In the genomic region with DNA sequence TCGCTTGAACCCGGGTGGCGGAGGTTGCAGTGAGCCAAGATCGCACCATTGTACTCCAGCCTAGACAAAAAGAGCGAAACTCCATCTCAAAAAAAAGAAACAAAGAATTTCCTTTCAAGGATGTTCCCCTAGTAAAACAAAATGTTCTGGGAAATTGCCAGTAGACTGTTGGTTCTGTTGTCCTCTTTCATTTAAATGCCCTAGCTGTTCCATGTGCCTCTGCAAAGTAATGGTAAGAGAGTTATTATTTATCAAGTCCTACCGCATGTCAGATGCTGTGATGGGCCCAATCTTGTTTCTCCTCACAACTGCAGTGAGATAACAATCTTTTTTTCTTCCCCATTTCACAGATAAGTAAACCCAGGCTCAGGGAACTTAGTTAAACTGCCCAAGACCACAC, we compare ENCODE assay signal across 28 cellular contexts.
"Had no signal": no experiment of that assay in that cellular context is flagged by ENCODE, and none has a peak within 500 bp of the region (broad histone marks: within the 10 kb centered on the region; RNA-seq: fewer than 3 reads in every experiment).

No MANE protein-coding gene starts in this region.

- H3K4me3 ChIP-seq: ascending aorta, breast epithelium, cardiac muscle cell, colonic mucosa, esophagus squamous epithelium had no signal

- H3K27me3 ChIP-seq: ascending aorta, breast epithelium, cardiac muscle cell, colonic mucosa, esophagus squamous epithelium had no signal

- ATAC-seq: activated naive CD4-positive, alpha-beta T cell treated with anti-CD3 and anti-CD28 coated beads, Interleukin-2, amount 50 U/mL, for 72 hours; activated T-cell treated with anti-CD3 and anti-CD28 coated beads, Interleukin-2, amount 50 U/mL, for 72 hours; T-helper 17 cell; WTC11 had no signal

- H3K36me3 ChIP-seq: breast epithelium, cardiac muscle cell, colonic mucosa, esophagus squamous epithelium had no signal

- H3K4me1 ChIP-seq: breast epithelium, colonic mucosa, esophagus squamous epithelium had no signal

- H3K9me3 ChIP-seq: ascending aorta, breast epithelium, colonic mucosa, esophagus squamous epithelium had no signal

- DNase-seq: activated CD4-positive, alpha-beta memory T cell treated with anti-CD3 and anti-CD28 coated beads, Interleukin-2, amount 10 ng/mL, durations not matched to agents 7 days and 5 days; activated CD4-positive, alpha-beta T cell treated with anti-CD3 and anti-CD28 coated beads for 1 hour; activated CD4-positive, alpha-beta T cell treated with anti-CD3 and anti-CD28 coated beads for 4 hours; activated CD4-positive, alpha-beta T cell treated with anti-CD3 and anti-CD28 coated beads, Interleukin-2, amount 10 ng/mL, durations not matched to agents 7 days and 5 days; activated CD4-positive, alpha-beta T cell treated with anti-CD3 and anti-CD28 coated beads, Interleukin-2, amount 50 U/mL, for 4 hours; activated CD8-positive, alpha-beta memory T cell treated with anti-CD3 and anti-CD28 coated beads, Interleukin-2, amount 50 U/mL, for 48 hours; activated gamma-delta T cell; activated naive CD4-positive, alpha-beta T cell; activated naive CD4-positive, alpha-beta T cell treated with anti-CD3 and anti-CD28 coated beads, Interleukin-2, amount 10 ng/mL, durations not matched to agents 7 days and 5 days; activated naive CD8-positive, alpha-beta T cell treated with anti-CD3 and anti-CD28 coated beads, Interleukin-2, amount 10 ng/mL, durations not matched to agents 7 days and 5 days; activated T-cell treated with anti-CD3 and anti-CD28 coated beads for 4 hours; activated T-cell treated with anti-CD3 and anti-CD28 coated beads, Interleukin-2, amount 50 U/mL, for 24 hours; activated T-cell treated with anti-CD3 and anti-CD28 coated beads, Interleukin-2, amount 50 U/mL, for 72 hours; central memory CD4-positive, alpha-beta T cell; cerebellar nuclear complex; colonic mucosa; effector CD8-positive, alpha-beta T cell; esophagus squamous epithelium; foreskin melanocyte; T-helper 1 cell; T-helper 17 cell; T1000 had no signal

- H3K27ac ChIP-seq: ascending aorta, breast epithelium, cardiac muscle cell, colonic mucosa, epithelial cell of prostate, esophagus squamous epithelium had no signal
